Comparison of ENCODE assay signal across 8 cellular contexts in the genomic region with DNA sequence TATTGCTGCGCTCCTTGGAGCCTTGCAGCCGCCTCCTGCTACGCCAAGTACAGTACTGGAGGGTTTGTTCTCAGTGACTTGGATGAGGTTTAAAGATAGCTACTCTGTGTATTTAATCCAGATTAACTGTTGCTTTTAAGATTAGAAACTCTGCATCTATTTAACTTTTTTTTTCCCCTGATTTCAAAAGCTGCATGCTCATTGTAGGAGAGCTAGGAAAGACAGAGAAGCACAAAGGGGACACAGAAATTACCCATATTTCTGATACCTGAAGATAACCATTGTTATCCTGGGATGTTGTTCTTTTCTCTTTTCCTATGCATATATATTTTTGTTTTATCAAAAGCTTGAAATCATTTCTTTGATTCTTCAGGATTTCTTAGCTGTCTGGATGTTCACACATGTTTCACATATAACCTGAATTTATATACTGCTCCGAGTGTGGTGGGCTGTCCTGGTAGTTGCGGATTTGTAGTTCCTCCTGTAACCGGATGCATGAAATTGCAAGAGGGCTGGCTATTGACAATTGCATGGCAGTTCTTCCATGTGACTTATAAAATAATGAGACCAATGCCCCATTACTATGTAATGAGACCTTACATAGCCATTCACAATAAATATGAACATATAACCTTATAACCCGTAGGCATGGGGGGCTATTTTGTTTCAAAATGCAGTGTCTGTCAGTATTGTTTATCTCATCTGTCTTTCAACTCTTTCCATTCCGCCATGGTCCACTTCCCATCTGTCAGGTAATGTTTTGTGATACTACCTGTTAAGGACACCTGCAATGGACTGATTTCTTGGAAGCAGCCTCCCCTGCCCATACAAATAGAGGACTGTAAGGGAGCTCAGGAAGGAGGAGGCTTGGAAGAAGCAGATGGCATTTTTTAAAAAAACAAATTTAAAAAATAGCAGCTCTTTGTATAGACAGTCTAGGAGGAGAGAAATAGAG. TPM values are rescaled to one million over a fixed set of nuclear protein-coding genes. Genes with fewer than 3 reads are reported as not detected.
A peak's percentile ranks its signal among the peaks of the same experiment; 100 is the strongest.
DNase-seq lines count a peak whose midpoint lies in the region; ATAC-seq lines count a peak whose summit lies in the region.

No MANE protein-coding gene starts in this region.

- H3K27me3 Mint-ChIP-seq in CD8-positive, alpha-beta memory T cell, result no peaks in the 10 kb centered on the region
- no peaks in the 10 kb centered on the region for H3K27me3 Mint-ChIP-seq in stimulated activated memory B cell treated with anti-CD40 and anti-IgM and Interleukin-4, amounts not matched to agents 10 μg/mL and 1 μg/mL and 100 μg/mL, for 72 hours

- peak overlapping the region; percentile 11 for H3K27ac ChIP-seq in CD8-positive, alpha-beta memory T cell (ENCODE audit: low read depth, low read length)
- no peak overlapping the region for H3K27ac ChIP-seq in iPS-20b (ENCODE audit: low read length)

- H3K36me3 Mint-ChIP-seq in CD8-positive, alpha-beta memory T cell, result peaks cover 0 to 6% (median 0%) of the 10 kb centered on the region in 3 donors
- no peaks in the 10 kb centered on the region for H3K36me3 Mint-ChIP-seq in stimulated activated memory B cell treated with anti-CD40 and anti-IgM and Interleukin-4, amounts not matched to agents 10 μg/mL and 1 μg/mL and 100 μg/mL, for 72 hours

- H3K4me1 ChIP-seq in CD8-positive, alpha-beta memory T cell (ENCODE audit: insufficient read depth, low read length), result peaks cover 11% of the 10 kb centered on the region
- H3K4me1 ChIP-seq in adipocyte (ENCODE audit: control insufficient read depth, insufficient read depth, low read length), result peaks cover 9% of the 10 kb centered on the region
- peaks cover 7% of the 10 kb centered on the region; the same call in 1 of the 2 replicates for H3K4me1 ChIP-seq in iPS-20b (ENCODE audit: insufficient read depth, low read length)

- H3K27me3 ChIP-seq in CD8-positive, alpha-beta memory T cell (ENCODE audit: insufficient read depth, low read length, poor library complexity, severe bottlenecking), result no peaks in the 10 kb centered on the region
- H3K27me3 ChIP-seq in adipocyte (replicated peaks; ENCODE audit: control insufficient read depth, insufficient read depth, low read length), result no peaks in the 10 kb centered on the region
- peaks cover 3% of the 10 kb centered on the region; the same call in 1 of the 2 replicates for H3K27me3 ChIP-seq in iPS-20b (ENCODE audit: insufficient read depth, low read length)

- ATAC-seq in stimulated activated memory B cell treated with anti-CD40 and anti-IgM and Interleukin-4, amounts not matched to agents 10 μg/mL and 1 μg/mL and 100 μg/mL, for 72 hours, result peak; percentile 6
- ATAC-seq in GM19467 (IDR thresholded peaks at IDR 0.05; ENCODE audit: unreplicated experiment), result no peak
- no peak for ATAC-seq in GM19023 (IDR thresholded peaks at IDR 0.05; ENCODE audit: unreplicated experiment)

- no peak for DNase-seq in CD8-positive, alpha-beta memory T cell
- DNase-seq in KG1 (lab: John Stamatoyannopoulos, UW) (peak; percentile 60), adipocyte (ENCODE audit: low read depth) (no peak)
- no peak for DNase-seq in activated CD8-positive, alpha-beta memory T cell treated with anti-CD3 and anti-CD28 coated beads, Interleukin-2, amount 50 U/mL, for 48 hours

- no peaks in the 10 kb centered on the region for H3K36me3 ChIP-seq in CD8-positive, alpha-beta memory T cell (ENCODE audit: insufficient read depth, low read length)
- H3K36me3 ChIP-seq in adipocyte (ENCODE audit: control insufficient read depth, insufficient read depth, low read length, severe bottlenecking) (no peaks in the 10 kb centered on the region), iPS-20b (ENCODE audit: insufficient read depth, low read depth, low read length) (no peaks in the 10 kb centered on the region)

- H3K4me3 Mint-ChIP-seq in CD8-positive, alpha-beta memory T cell, result peak overlapping the region; percentile 86 to 97 (median 90)
- H3K4me3 Mint-ChIP-seq in stimulated activated memory B cell treated with anti-CD40 and anti-IgM and Interleukin-4, amounts not matched to agents 10 μg/mL and 1 μg/mL and 100 μg/mL, for 72 hours, result peak overlapping the region; percentile 84

- no peaks in the 10 kb centered on the region for H3K9me3 ChIP-seq in CD8-positive, alpha-beta memory T cell (ENCODE audit: low read length)
- H3K9me3 ChIP-seq in adipocyte (ENCODE audit: control insufficient read depth, low read length) (no peaks in the 10 kb centered on the region), iPS-20b (ENCODE audit: insufficient read depth, low read depth, low read length) (no peaks in the 10 kb centered on the region)

- no peak overlapping the region for H3K4me3 ChIP-seq in CD8-positive, alpha-beta memory T cell (ENCODE audit: low read length)
- peak overlapping the region; percentile 88 for H3K4me3 ChIP-seq in adipocyte (ENCODE audit: low read length)
- H3K4me3 ChIP-seq in iPS-20b (ENCODE audit: low read length), result peak overlapping the region; percentile 93

- H3K9ac ChIP-seq in adipocyte (ENCODE audit: low read length), result peak overlapping the region; percentile 80
- peak overlapping the region; percentile 84; the same call in 1 of the 2 replicates for H3K9ac ChIP-seq in iPS-20b (ENCODE audit: low read depth, low read length)

- POLR2A ChIA-PET in CD8-positive, alpha-beta memory T cell (lab: Charles Lee), result interaction anchor here (0.5 to 1.2 kb wide), 3 partner anchors 14 to 297 kb away, joined by 3 to 10 read pairs (median 3); no protein-coding TSS in a partner anchor

- CTCF ChIA-PET in CD8-positive, alpha-beta memory T cell (lab: Charles Lee), result interaction anchor here (0.8 to 1.2 kb wide), 3 partner anchors 77 to 329 kb away, joined by 3 read pairs; no protein-coding TSS in a partner anchor

- peaks cover 15 to 49% (median 26%) of the 10 kb centered on the region in 3 donors for H3K4me1 Mint-ChIP-seq in CD8-positive, alpha-beta memory T cell
- peaks cover 24% of the 10 kb centered on the region for H3K4me1 Mint-ChIP-seq in stimulated activated memory B cell treated with anti-CD40 and anti-IgM and Interleukin-4, amounts not matched to agents 10 μg/mL and 1 μg/mL and 100 μg/mL, for 72 hours

- no peaks in the 10 kb centered on the region for H3K9me3 Mint-ChIP-seq in CD8-positive, alpha-beta memory T cell
- H3K9me3 Mint-ChIP-seq in stimulated activated memory B cell treated with anti-CD40 and anti-IgM and Interleukin-4, amounts not matched to agents 10 μg/mL and 1 μg/mL and 100 μg/mL, for 72 hours, result no peaks in the 10 kb centered on the region

- H3K27ac Mint-ChIP-seq in CD8-positive, alpha-beta memory T cell, result peak overlapping the region; percentile 62 to 94 (median 89)
- H3K27ac Mint-ChIP-seq in stimulated activated memory B cell treated with anti-CD40 and anti-IgM and Interleukin-4, amounts not matched to agents 10 μg/mL and 1 μg/mL and 100 μg/mL, for 72 hours, result peak overlapping the region; percentile 76

RNA-seq across cellular contexts. Expression of a gene that starts 1.4 kb away (rescaled TPM):
- total RNA-seq in CD8-positive, alpha-beta memory T cell, result 1 to 10 TPM; 6.7 to 6.8 TPM
- polyA plus RNA-seq in CD8-positive, alpha-beta memory T cell, result 1.5 TPM
